ENCODE assay signal across 23 cellular contexts in genomic region chr7:151740180-151740845, GRCh38.
DNase-seq lines count a peak whose midpoint lies in the region; ATAC-seq, FAIRE-seq and TF ChIP-seq lines count a peak whose summit lies in the region.
"Had no signal": no experiment of that assay in that cellular context is flagged by ENCODE, and none has a peak within 500 bp of the region (broad histone marks: within the 10 kb centered on the region; RNA-seq: fewer than 3 reads in every experiment).

No MANE protein-coding gene starts in this region.

- no peaks in the 10 kb centered on the region for H4K20me1 ChIP-seq in astrocyte (ENCODE audit: insufficient read depth, low read length)

- H3K79me2 ChIP-seq in astrocyte (ENCODE audit: insufficient read depth, low read length), result no peaks in the 10 kb centered on the region

- H3K36me3 ChIP-seq in CD4-positive, CD25-positive, alpha-beta regulatory T cell (ENCODE audit: control insufficient read depth, insufficient read depth, low read length), result no peaks in the 10 kb centered on the region
- H3K36me3 ChIP-seq in astrocyte (ENCODE audit: insufficient read depth, low read length) (no peaks in the 10 kb centered on the region), suprapubic skin (no peaks in the 10 kb centered on the region)
- H3K36me3 ChIP-seq: gastroesophageal sphincter had no signal

- H3K27ac ChIP-seq in CD4-positive, CD25-positive, alpha-beta regulatory T cell (ENCODE audit: insufficient read depth, low read length, poor library complexity, severe bottlenecking), result no peak overlapping the region
- peak overlapping the region; percentile 5 for H3K27ac ChIP-seq in astrocyte (ENCODE audit: low read depth, low read length)
- H3K27ac ChIP-seq in suprapubic skin, result no peak overlapping the region
- H3K27ac ChIP-seq: dorsolateral prefrontal cortex, gastroesophageal sphincter, GM23248, psoas muscle, SK-N-MC had no signal

- H3K4me3 Mint-ChIP-seq in CD4-positive, CD25-positive, alpha-beta regulatory T cell, result no peak overlapping the region
- H3K4me3 Mint-ChIP-seq in astrocyte (ENCODE audit: unreplicated experiment), result no peak overlapping the region
- peak overlapping the region; percentile 4 for H3K4me3 Mint-ChIP-seq in nephron progenitor cell
- H3K4me3 Mint-ChIP-seq: activated CD8-positive, alpha-beta memory T cell treated with anti-CD3 and anti-CD28 coated beads, Interleukin-2, amount 10 ng/mL, durations not matched to agents 7 days and 5 days; natural killer cell had no signal

- TF ChIP-seq CTCF in NB4 (IDR thresholded peaks at IDR 0.05; ENCODE audit: low read depth, low read length) (no peak), astrocyte (IDR thresholded peaks at IDR 0.05; ENCODE audit: insufficient read depth, low read depth, low read length) (no peak), nephron progenitor cell (IDR thresholded peaks at IDR 0.05) (no peak), suprapubic skin (IDR thresholded peaks at IDR 0.05) (no peak)

- H3K27me3 ChIP-seq in CD4-positive, CD25-positive, alpha-beta regulatory T cell (ENCODE audit: control insufficient read depth, insufficient read depth, low read length), result no peaks in the 10 kb centered on the region
- H3K27me3 ChIP-seq in astrocyte (ENCODE audit: insufficient read depth, low read length) (no peaks in the 10 kb centered on the region), suprapubic skin (no peaks in the 10 kb centered on the region)
- H3K27me3 ChIP-seq: dorsolateral prefrontal cortex, gastroesophageal sphincter had no signal

- TF ChIP-seq POLR2A in NB4 (IDR thresholded peaks at IDR 0.05; ENCODE audit: extremely low read depth, insufficient read length), result no peak
- TF ChIP-seq POLR2A in suprapubic skin (IDR thresholded peaks at IDR 0.05), result no peak

- TF ChIP-seq EP300 in suprapubic skin (IDR thresholded peaks at IDR 0.05), result no peak

- H3K27ac Mint-ChIP-seq in CD4-positive, CD25-positive, alpha-beta regulatory T cell, result peak overlapping the region in 2 of 3 donors; percentile 45 to 69
- H3K27ac Mint-ChIP-seq in astrocyte (ENCODE audit: unreplicated experiment) (no peak overlapping the region), nephron progenitor cell (peak overlapping the region; percentile 7)
- H3K27ac Mint-ChIP-seq: activated CD8-positive, alpha-beta memory T cell treated with anti-CD3 and anti-CD28 coated beads, Interleukin-2, amount 10 ng/mL, durations not matched to agents 7 days and 5 days had no signal

- DNase-seq in CD4-positive, CD25-positive, alpha-beta regulatory T cell, result no peak
- DNase-seq in NB4 (ENCODE audit: low read depth) (peak; percentile 65), astrocyte (ENCODE audit: low read depth) (peak; percentile 35), nephron progenitor cell (no peak), suprapubic skin (ENCODE audit: low spot score in 2 of 2) (no peak)
- no peak for DNase-seq in effector CD4-positive, alpha-beta T cell
- DNase-seq: activated CD4-positive, alpha-beta T cell treated with anti-CD3 and anti-CD28 coated beads for 48 hours; activated CD8-positive, alpha-beta memory T cell treated with anti-CD3 and anti-CD28 coated beads, Interleukin-2, amount 10 ng/mL, durations not matched to agents 7 days and 5 days; dorsolateral prefrontal cortex; EL; GM23248; natural killer cell; NK-92 treated with Interleukin-12 subunit alpha and Interleukin-12 subunit beta, amount 100 ng/mL, for 24 hours; psoas muscle; stimulated activated CD8-positive, alpha-beta memory T cell treated with anti-CD3 and anti-CD28 coated beads, Interleukin-4, amount 100 ng/mL, for 48 hours had no signal

- peak overlapping the region; percentile 4 for H2AFZ ChIP-seq in astrocyte (ENCODE audit: low read depth, low read length)
- H2AFZ ChIP-seq: GM23248 had no signal

- H3K4me1 Mint-ChIP-seq in CD4-positive, CD25-positive, alpha-beta regulatory T cell, result peaks cover 0 to 26% (median 9%) of the 10 kb centered on the region in 4 donors
- H3K4me1 Mint-ChIP-seq in astrocyte (ENCODE audit: low read depth, unreplicated experiment), result peaks cover 27% of the 10 kb centered on the region
- H3K4me1 Mint-ChIP-seq in nephron progenitor cell, result peaks cover 64% of the 10 kb centered on the region

- H3K4me3 ChIP-seq in CD4-positive, CD25-positive, alpha-beta regulatory T cell (ENCODE audit: low read depth, low read length), result no peak overlapping the region
- H3K4me3 ChIP-seq in NB4 (ENCODE audit: low read depth, low read length) (no peak overlapping the region), astrocyte (ENCODE audit: insufficient read depth, low read depth, low read length) (no peak overlapping the region), suprapubic skin (no peak overlapping the region)
- H3K4me3 ChIP-seq: dorsolateral prefrontal cortex, gastroesophageal sphincter, GM23248, psoas muscle, SK-N-MC had no signal

- H3K4me2 ChIP-seq in astrocyte (ENCODE audit: low read length), result peak overlapping the region; percentile 52

- H3K36me3 Mint-ChIP-seq in CD4-positive, CD25-positive, alpha-beta regulatory T cell, result peaks cover 9% of the 10 kb centered on the region
- H3K36me3 Mint-ChIP-seq in astrocyte (ENCODE audit: low read depth, unreplicated experiment) (peaks cover 4% of the 10 kb centered on the region), nephron progenitor cell (ENCODE audit: low read depth) (peaks cover 4% of the 10 kb centered on the region)
- H3K36me3 Mint-ChIP-seq: natural killer cell had no signal

- H3K9me3 Mint-ChIP-seq in CD4-positive, CD25-positive, alpha-beta regulatory T cell, result peaks cover 0 to 2% (median 0%) of the 10 kb centered on the region in 7 donors
- H3K9me3 Mint-ChIP-seq in astrocyte (ENCODE audit: unreplicated experiment), result peaks cover 2% of the 10 kb centered on the region
- peaks cover 10% of the 10 kb centered on the region for H3K9me3 Mint-ChIP-seq in nephron progenitor cell
- H3K9me3 Mint-ChIP-seq: natural killer cell had no signal

- H3K9me3 ChIP-seq in CD4-positive, CD25-positive, alpha-beta regulatory T cell (ENCODE audit: control insufficient read depth in 2 of 2, low read length in 2 of 2), result no peaks in the 10 kb centered on the region
- no peaks in the 10 kb centered on the region for H3K9me3 ChIP-seq in astrocyte (ENCODE audit: insufficient read depth, low read depth, low read length)
- no peaks in the 10 kb centered on the region for H3K9me3 ChIP-seq in suprapubic skin
- H3K9me3 ChIP-seq: gastroesophageal sphincter, psoas muscle had no signal

- H3K27me3 Mint-ChIP-seq in CD4-positive, CD25-positive, alpha-beta regulatory T cell, result no peaks in the 10 kb centered on the region
- H3K27me3 Mint-ChIP-seq in astrocyte (ENCODE audit: low read depth, unreplicated experiment) (no peaks in the 10 kb centered on the region), nephron progenitor cell (ENCODE audit: low read depth, poor library complexity) (peaks cover 12% of the 10 kb centered on the region)
- H3K27me3 Mint-ChIP-seq: activated CD8-positive, alpha-beta memory T cell treated with anti-CD3 and anti-CD28 coated beads, Interleukin-2, amount 10 ng/mL, durations not matched to agents 7 days and 5 days had no signal

- peaks cover 2% of the 10 kb centered on the region for H3K4me1 ChIP-seq in CD4-positive, CD25-positive, alpha-beta regulatory T cell (ENCODE audit: control insufficient read depth, insufficient read depth, low read length, poor library complexity, severe bottlenecking)
- peaks cover 49% of the 10 kb centered on the region for H3K4me1 ChIP-seq in astrocyte (ENCODE audit: insufficient read depth, low read length)
- H3K4me1 ChIP-seq in suprapubic skin, result peaks cover 37% of the 10 kb centered on the region

- no peak for ATAC-seq in CD4-positive, CD25-positive, alpha-beta regulatory T cell (ENCODE audit: low read depth in 2 of 2)
- ATAC-seq in HG02840 (IDR thresholded peaks at IDR 0.05; ENCODE audit: low FRiP score, unreplicated experiment), result no peak
- no peak for ATAC-seq in HG03045 (IDR thresholded peaks at IDR 0.05; ENCODE audit: unreplicated experiment)
- ATAC-seq: activated CD8-positive, alpha-beta memory T cell treated with anti-CD3 and anti-CD28 coated beads, Interleukin-2, amount 10 ng/mL, durations not matched to agents 7 days and 5 days; esophagus mucosa; gastroesophageal sphincter; natural killer cell; psoas muscle had no signal

- whole genome bisulfite sequencing in suprapubic skin, result 92% methylated on average over 9 of the region's 12 CpGs

- no peak for FAIRE-seq in astrocyte (lab: Jason Lieb, UNC)
- FAIRE-seq: GM18507, HTR-8/SVneo, RCC 7860 had no signal

- peak overlapping the region; percentile 38 for H3K9ac ChIP-seq in astrocyte (ENCODE audit: low read length)
- H3K9ac ChIP-seq: GM23248 had no signal

Comparison
In these comparisons a context has a peak if more than half of its experiments do, and no peak if none do; other contexts are left out.
1. DNase-seq: peak in NB4 (single experiment) and astrocyte (single experiment); none in CD4-positive, CD25-positive, alpha-beta regulatory T cell (0 of 3), nephron progenitor cell (single experiment), suprapubic skin (0 of 2) and effector CD4-positive, alpha-beta T cell (single experiment).